ENCODE assay signal across 1 cellular context in the genomic region with DNA sequence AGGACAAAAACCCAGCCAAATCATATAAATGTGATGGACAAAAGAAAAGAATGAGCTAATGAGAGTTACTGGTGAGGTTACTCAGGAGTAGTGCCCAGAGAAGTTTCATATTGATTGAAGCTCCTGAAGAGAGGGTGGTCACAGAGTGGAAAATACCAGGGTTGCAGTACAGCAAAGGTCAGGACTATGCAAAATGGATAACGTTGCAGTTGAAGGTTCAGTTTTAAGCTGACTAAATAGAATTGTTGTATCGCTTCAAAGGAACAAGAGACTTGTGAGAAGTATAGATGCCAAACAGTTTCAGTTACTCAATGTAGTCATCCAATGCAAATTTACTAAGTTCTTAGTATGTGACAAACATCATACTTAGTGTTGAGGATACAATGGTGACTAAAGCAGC.
TF ChIP-seq lines count a peak whose summit lies in the region.

No MANE protein-coding gene starts in this region.

TF ChIP-seq in HepG2, 621 proteins besides CTCF, POLR2A, EP300 and RAD21 (continued from another document and continues in another):
- TF ChIP-seq, protein P1, sequence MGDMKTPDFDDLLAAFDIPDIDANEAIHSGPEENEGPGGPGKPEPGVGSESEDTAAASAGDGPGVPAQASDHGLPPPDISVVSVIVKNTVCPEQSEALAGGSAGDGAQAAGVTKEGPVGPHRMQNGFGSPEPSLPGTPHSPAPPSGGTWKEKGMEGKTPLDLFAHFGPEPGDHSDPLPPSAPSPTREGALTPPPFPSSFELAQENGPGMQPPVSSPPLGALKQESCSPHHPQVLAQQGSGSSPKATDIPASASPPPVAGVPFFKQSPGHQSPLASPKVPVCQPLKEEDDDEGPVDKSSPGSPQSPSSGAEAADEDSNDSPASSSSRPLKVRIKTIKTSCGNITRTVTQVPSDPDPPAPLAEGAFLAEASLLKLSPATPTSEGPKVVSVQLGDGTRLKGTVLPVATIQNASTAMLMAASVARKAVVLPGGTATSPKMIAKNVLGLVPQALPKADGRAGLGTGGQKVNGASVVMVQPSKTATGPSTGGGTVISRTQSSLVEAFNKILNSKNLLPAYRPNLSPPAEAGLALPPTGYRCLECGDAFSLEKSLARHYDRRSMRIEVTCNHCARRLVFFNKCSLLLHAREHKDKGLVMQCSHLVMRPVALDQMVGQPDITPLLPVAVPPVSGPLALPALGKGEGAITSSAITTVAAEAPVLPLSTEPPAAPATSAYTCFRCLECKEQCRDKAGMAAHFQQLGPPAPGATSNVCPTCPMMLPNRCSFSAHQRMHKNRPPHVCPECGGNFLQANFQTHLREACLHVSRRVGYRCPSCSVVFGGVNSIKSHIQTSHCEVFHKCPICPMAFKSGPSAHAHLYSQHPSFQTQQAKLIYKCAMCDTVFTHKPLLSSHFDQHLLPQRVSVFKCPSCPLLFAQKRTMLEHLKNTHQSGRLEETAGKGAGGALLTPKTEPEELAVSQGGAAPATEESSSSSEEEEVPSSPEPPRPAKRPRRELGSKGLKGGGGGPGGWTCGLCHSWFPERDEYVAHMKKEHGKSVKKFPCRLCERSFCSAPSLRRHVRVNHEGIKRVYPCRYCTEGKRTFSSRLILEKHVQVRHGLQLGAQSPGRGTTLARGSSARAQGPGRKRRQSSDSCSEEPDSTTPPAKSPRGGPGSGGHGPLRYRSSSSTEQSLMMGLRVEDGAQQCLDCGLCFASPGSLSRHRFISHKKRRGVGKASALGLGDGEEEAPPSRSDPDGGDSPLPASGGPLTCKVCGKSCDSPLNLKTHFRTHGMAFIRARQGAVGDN (CRISPR knock-in tag; IDR thresholded peaks at IDR 0.05): no peak
- no peak for TF ChIP-seq ZNF367 (CRISPR knock-in tag; IDR thresholded peaks at IDR 0.05; ENCODE audit: borderline replicate concordance)
- TF ChIP-seq ZNF563 (CRISPR knock-in tag; IDR thresholded peaks at IDR 0.05): no peak
- no peak for TF ChIP-seq KDM5B (CRISPR knock-in tag; IDR thresholded peaks at IDR 0.05; ENCODE audit: borderline replicate concordance)
- no peak for TF ChIP-seq ZBTB1 (CRISPR knock-in tag; IDR thresholded peaks at IDR 0.05; ENCODE audit: borderline replicate concordance)
- peak; percentile 60; the same call in 1 of the 2 replicates for TF ChIP-seq KAT8 (CRISPR knock-in tag; IDR thresholded peaks at IDR 0.05)
- TF ChIP-seq MXD1 (CRISPR knock-in tag; IDR thresholded peaks at IDR 0.05): no peak
- TF ChIP-seq CAMTA2 (CRISPR knock-in tag; IDR thresholded peaks at IDR 0.05; ENCODE audit: borderline replicate concordance): no peak
- TF ChIP-seq ZNF3 (CRISPR knock-in tag; IDR thresholded peaks at IDR 0.05): no peak
- TF ChIP-seq ZNF816 (CRISPR knock-in tag; IDR thresholded peaks at IDR 0.05; ENCODE audit: borderline replicate concordance): no peak
- no peak for TF ChIP-seq ZNF552 (CRISPR knock-in tag; IDR thresholded peaks at IDR 0.05; ENCODE audit: borderline replicate concordance)
- no peak for TF ChIP-seq KLF12 (CRISPR knock-in tag; IDR thresholded peaks at IDR 0.05; ENCODE audit: borderline replicate concordance)
- TF ChIP-seq SP4 (CRISPR knock-in tag; IDR thresholded peaks at IDR 0.05): no peak
- TF ChIP-seq, protein P2, sequence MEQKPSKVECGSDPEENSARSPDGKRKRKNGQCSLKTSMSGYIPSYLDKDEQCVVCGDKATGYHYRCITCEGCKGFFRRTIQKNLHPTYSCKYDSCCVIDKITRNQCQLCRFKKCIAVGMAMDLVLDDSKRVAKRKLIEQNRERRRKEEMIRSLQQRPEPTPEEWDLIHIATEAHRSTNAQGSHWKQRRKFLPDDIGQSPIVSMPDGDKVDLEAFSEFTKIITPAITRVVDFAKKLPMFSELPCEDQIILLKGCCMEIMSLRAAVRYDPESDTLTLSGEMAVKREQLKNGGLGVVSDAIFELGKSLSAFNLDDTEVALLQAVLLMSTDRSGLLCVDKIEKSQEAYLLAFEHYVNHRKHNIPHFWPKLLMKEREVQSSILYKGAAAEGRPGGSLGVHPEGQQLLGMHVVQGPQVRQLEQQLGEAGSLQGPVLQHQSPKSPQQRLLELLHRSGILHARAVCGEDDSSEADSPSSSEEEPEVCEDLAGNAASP (CRISPR knock-in tag; IDR thresholded peaks at IDR 0.05; ENCODE audit: borderline replicate concordance): peak; percentile 60; the same call in 1 of the 2 replicates
- TF ChIP-seq ATF7-NPFF (CRISPR knock-in tag; IDR thresholded peaks at IDR 0.05; ENCODE audit: low read depth): 0 out of 2 replicates have a peak, but pooled peaks have one; percentile 26
- TF ChIP-seq ZNF468 (CRISPR knock-in tag; IDR thresholded peaks at IDR 0.05): no peak
- peak; percentile 64 for TF ChIP-seq ASH2L (IDR thresholded peaks at IDR 0.05; ENCODE audit: insufficient read length, low read depth, low read length)
- TF ChIP-seq ZNF263 (CRISPR knock-in tag; IDR thresholded peaks at IDR 0.05): no peak
- no peak for TF ChIP-seq SRY (CRISPR knock-in tag; IDR thresholded peaks at IDR 0.05)
- TF ChIP-seq, protein P3, sequence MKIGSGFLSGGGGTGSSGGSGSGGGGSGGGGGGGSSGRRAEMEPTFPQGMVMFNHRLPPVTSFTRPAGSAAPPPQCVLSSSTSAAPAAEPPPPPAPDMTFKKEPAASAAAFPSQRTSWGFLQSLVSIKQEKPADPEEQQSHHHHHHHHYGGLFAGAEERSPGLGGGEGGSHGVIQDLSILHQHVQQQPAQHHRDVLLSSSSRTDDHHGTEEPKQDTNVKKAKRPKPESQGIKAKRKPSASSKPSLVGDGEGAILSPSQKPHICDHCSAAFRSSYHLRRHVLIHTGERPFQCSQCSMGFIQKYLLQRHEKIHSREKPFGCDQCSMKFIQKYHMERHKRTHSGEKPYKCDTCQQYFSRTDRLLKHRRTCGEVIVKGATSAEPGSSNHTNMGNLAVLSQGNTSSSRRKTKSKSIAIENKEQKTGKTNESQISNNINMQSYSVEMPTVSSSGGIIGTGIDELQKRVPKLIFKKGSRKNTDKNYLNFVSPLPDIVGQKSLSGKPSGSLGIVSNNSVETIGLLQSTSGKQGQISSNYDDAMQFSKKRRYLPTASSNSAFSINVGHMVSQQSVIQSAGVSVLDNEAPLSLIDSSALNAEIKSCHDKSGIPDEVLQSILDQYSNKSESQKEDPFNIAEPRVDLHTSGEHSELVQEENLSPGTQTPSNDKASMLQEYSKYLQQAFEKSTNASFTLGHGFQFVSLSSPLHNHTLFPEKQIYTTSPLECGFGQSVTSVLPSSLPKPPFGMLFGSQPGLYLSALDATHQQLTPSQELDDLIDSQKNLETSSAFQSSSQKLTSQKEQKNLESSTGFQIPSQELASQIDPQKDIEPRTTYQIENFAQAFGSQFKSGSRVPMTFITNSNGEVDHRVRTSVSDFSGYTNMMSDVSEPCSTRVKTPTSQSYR (CRISPR knock-in tag; IDR thresholded peaks at IDR 0.05; ENCODE audit: borderline replicate concordance): no peak; the same call in 1 of the 2 replicates
- no peak for TF ChIP-seq ZBTB40 (IDR thresholded peaks at IDR 0.05)
- no peak for TF ChIP-seq ZBTB40 (CRISPR knock-in tag; IDR thresholded peaks at IDR 0.05)
- no peak for TF ChIP-seq CENPT (CRISPR knock-in tag; IDR thresholded peaks at IDR 0.05; ENCODE audit: low read depth)
- peak; percentile 23; the same call in 1 of the 2 replicates for TF ChIP-seq SOX13 (IDR thresholded peaks at IDR 0.05)
- peak in 1 of 2 experiments; percentile 92; a peak in 2 of 4 replicates for TF ChIP-seq SOX13 (CRISPR knock-in tag; conservative IDR thresholded peaks at IDR 0.05 in 1 of 2, IDR thresholded peaks at IDR 0.05 in 1 of 2)
- no peak for TF ChIP-seq HNRNPK (IDR thresholded peaks at IDR 0.05; ENCODE audit: low read depth, low read length, poor library complexity, severe bottlenecking)
- no peak for TF ChIP-seq ZNF260 (CRISPR knock-in tag; IDR thresholded peaks at IDR 0.05; ENCODE audit: borderline replicate concordance, low read depth)
- peak; percentile 86 for TF ChIP-seq GATAD2A (CRISPR knock-in tag; IDR thresholded peaks at IDR 0.05)
- TF ChIP-seq ATAD3A (CRISPR knock-in tag; IDR thresholded peaks at IDR 0.05): no peak
- TF ChIP-seq RELA (CRISPR knock-in tag; IDR thresholded peaks at IDR 0.05): no peak
- no peak for TF ChIP-seq XBP1 (CRISPR knock-in tag; IDR thresholded peaks at IDR 0.05)
- TF ChIP-seq ZFP91 (CRISPR knock-in tag; IDR thresholded peaks at IDR 0.05; ENCODE audit: borderline replicate concordance): no peak
- TF ChIP-seq, protein P4, sequence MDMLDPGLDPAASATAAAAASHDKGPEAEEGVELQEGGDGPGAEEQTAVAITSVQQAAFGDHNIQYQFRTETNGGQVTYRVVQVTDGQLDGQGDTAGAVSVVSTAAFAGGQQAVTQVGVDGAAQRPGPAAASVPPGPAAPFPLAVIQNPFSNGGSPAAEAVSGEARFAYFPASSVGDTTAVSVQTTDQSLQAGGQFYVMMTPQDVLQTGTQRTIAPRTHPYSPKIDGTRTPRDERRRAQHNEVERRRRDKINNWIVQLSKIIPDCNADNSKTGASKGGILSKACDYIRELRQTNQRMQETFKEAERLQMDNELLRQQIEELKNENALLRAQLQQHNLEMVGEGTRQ (IDR thresholded peaks at IDR 0.05; ENCODE audit: low read depth, low read length): no peak
- TF ChIP-seq, protein P4 (CRISPR knock-in tag; IDR thresholded peaks at IDR 0.05; ENCODE audit: borderline replicate concordance): no peak
- TF ChIP-seq NR2C2 (CRISPR knock-in tag; IDR thresholded peaks at IDR 0.05; ENCODE audit: borderline replicate concordance): peak; percentile 27; the same call in 1 of the 2 replicates
- TF ChIP-seq NFYB (CRISPR knock-in tag; IDR thresholded peaks at IDR 0.05): no peak
- no peak for TF ChIP-seq MIER2 (CRISPR knock-in tag; IDR thresholded peaks at IDR 0.05)
- no peak for TF ChIP-seq JARID2 (CRISPR knock-in tag; IDR thresholded peaks at IDR 0.05; ENCODE audit: insufficient replicate concordance)
